ENCODE assay signal across 8 cellular contexts in genomic region chr9:113151696-113152630, GRCh38. TPM values are rescaled to one million over a fixed set of nuclear protein-coding genes. Genes with fewer than 3 reads are reported as not detected.
DNase-seq lines count a peak whose midpoint lies in the region; ATAC-seq and TF ChIP-seq lines count a peak whose summit lies in the region.

No MANE protein-coding gene starts in this region.

- in situ Hi-C loops in Panc1 (cut with HindIII; ENCODE audit: low pct_unique_long_range_greater_than_20kb, low sequenced_read_pairs): no loop called here

- POLR2A ChIA-PET in Panc1 (lab: Charles Lee): interaction anchor here (0.7 kb wide), 1 partner anchor 9 kb away, joined by 3 read pairs; no protein-coding TSS in a partner anchor

- intact Hi-C loops in Calu3 (cut with micrococcal nuclease; ENCODE audit: unreplicated experiment): no loop called here
- intact Hi-C loops in Panc1 (cut with micrococcal nuclease; ENCODE audit: unreplicated experiment): no loop called here

- DNase-seq in Calu3 (no peak), Panc1 (ENCODE audit: low read depth, low spot score) (no peak), fibroblast of gingiva (ENCODE audit: low read depth) (peak; percentile 15), osteoblast (ENCODE audit: insufficient read length, low spot score, missing footprints) (no peak), DMS53 (lab: John Stamatoyannopoulos, UW) (no peak), NCI-H524 (lab: John Stamatoyannopoulos, UW) (no peak)

- no peak for ATAC-seq in Panc1
- no peak for ATAC-seq in activated CD4-positive, CD25-positive, alpha-beta regulatory T cell treated with anti-CD3 and anti-CD28 coated beads, Interleukin-2, amount 50 U/mL, for 24 hours
- no peak for ATAC-seq in HG02884 (IDR thresholded peaks at IDR 0.05; ENCODE audit: unreplicated experiment)

- H3K27me3 ChIP-seq in Panc1 (ENCODE audit: control insufficient read depth, insufficient read depth, low read length): no peaks in the 10 kb centered on the region
- no peaks in the 10 kb centered on the region for H3K27me3 ChIP-seq in osteoblast (ENCODE audit: insufficient read depth, low read length)

- H3K27ac Mint-ChIP-seq in Calu3 (ENCODE audit: unreplicated experiment): no peak overlapping the region

- H3K36me3 ChIP-seq in Panc1 (ENCODE audit: control insufficient read depth, insufficient read depth, low read length) (no peaks in the 10 kb centered on the region), osteoblast (ENCODE audit: insufficient read depth, low read length) (no peaks in the 10 kb centered on the region)

- H3K27ac ChIP-seq in Panc1 (ENCODE audit: low read length) (no peak overlapping the region), osteoblast (ENCODE audit: low read depth, low read length) (peak overlapping the region; percentile 60)

- CTCF ChIA-PET in Calu3 (lab: Charles Lee): interaction anchor here (0.5 to 1.1 kb wide), 2 partner anchors 11 to 148 kb away, joined by 3 read pairs; no protein-coding TSS in a partner anchor
- CTCF ChIA-PET in Panc1 (lab: Charles Lee): interaction anchor here (0.7 kb wide), 1 partner anchor 200 kb away, joined by 3 read pairs; no protein-coding TSS in a partner anchor

- peaks cover 9% of the 10 kb centered on the region for H3K4me1 Mint-ChIP-seq in Calu3 (ENCODE audit: low read depth, unreplicated experiment)

- H3K79me2 ChIP-seq in osteoblast (ENCODE audit: insufficient read depth, low read length): peaks cover 43% of the 10 kb centered on the region

- H3K36me3 Mint-ChIP-seq in Calu3 (ENCODE audit: insufficient read depth, unreplicated experiment): peaks cover 15% of the 10 kb centered on the region

- H2AFZ ChIP-seq in osteoblast (ENCODE audit: low read length): peak overlapping the region; percentile 78

- TF ChIP-seq CTCF in Calu3 (IDR thresholded peaks at IDR 0.05; ENCODE audit: unreplicated experiment): no peak
- TF ChIP-seq CTCF in Panc1 (IDR thresholded peaks at IDR 0.05): no peak
- no peak for TF ChIP-seq CTCF in osteoblast (IDR thresholded peaks at IDR 0.05; ENCODE audit: extremely low read depth, low read depth, low read length)

- no peaks in the 10 kb centered on the region for H3K9me3 Mint-ChIP-seq in Calu3 (ENCODE audit: low read depth, unreplicated experiment)

- BruUV-seq in Calu3 (replicated peaks; lab: Mats Ljungman, UMichigan) (TSS peak; percentile 16), Panc1 (replicated peaks; lab: Mats Ljungman, UMichigan) (TSS peak; percentile 87)

- H3K4me2 ChIP-seq in osteoblast (ENCODE audit: insufficient read depth, low read length): peak overlapping the region; percentile 95

- H3K9me3 ChIP-seq in Panc1 (ENCODE audit: control insufficient read depth, insufficient read depth, low read depth, low read length): no peaks in the 10 kb centered on the region
- H3K9me3 ChIP-seq in osteoblast (ENCODE audit: low read depth, low read length): no peaks in the 10 kb centered on the region

- H3K4me3 ChIP-seq in Panc1 (ENCODE audit: low read depth in 2 of 2, low read length in 2 of 2) (peak overlapping the region; percentile 64 to 65), osteoblast (ENCODE audit: insufficient read depth, low read length) (peak overlapping the region; percentile 92)

- peaks cover 29% of the 10 kb centered on the region for H3K27me3 Mint-ChIP-seq in Calu3 (ENCODE audit: unreplicated experiment)

- H4K20me1 ChIP-seq in osteoblast (ENCODE audit: insufficient read depth, low read length): no peaks in the 10 kb centered on the region

- H3K4me1 ChIP-seq in Panc1 (ENCODE audit: control insufficient read depth, insufficient read depth, low read length) (peaks cover 4% of the 10 kb centered on the region), osteoblast (ENCODE audit: insufficient read depth, low read length) (peaks cover 30% of the 10 kb centered on the region)

- peak overlapping the region; percentile 69 for H3K4me3 Mint-ChIP-seq in Calu3 (ENCODE audit: low read depth, unreplicated experiment)

RNA-seq across cellular contexts. Expression of gene SLC31A2, which starts 1.2 kb away (rescaled TPM):
- total RNA-seq in Calu3 (2022) (0.76 and 1.8 TPM in 2 replicates), Panc1 (2021; ENCODE audit: unreplicated experiment) (5.3 TPM), osteoblast (23.0 and 24.6 TPM in 2 replicates)
- polyA plus RNA-seq in Panc1 (2012; ENCODE audit: insufficient read length): 3.8 TPM
